In the genomic region with DNA sequence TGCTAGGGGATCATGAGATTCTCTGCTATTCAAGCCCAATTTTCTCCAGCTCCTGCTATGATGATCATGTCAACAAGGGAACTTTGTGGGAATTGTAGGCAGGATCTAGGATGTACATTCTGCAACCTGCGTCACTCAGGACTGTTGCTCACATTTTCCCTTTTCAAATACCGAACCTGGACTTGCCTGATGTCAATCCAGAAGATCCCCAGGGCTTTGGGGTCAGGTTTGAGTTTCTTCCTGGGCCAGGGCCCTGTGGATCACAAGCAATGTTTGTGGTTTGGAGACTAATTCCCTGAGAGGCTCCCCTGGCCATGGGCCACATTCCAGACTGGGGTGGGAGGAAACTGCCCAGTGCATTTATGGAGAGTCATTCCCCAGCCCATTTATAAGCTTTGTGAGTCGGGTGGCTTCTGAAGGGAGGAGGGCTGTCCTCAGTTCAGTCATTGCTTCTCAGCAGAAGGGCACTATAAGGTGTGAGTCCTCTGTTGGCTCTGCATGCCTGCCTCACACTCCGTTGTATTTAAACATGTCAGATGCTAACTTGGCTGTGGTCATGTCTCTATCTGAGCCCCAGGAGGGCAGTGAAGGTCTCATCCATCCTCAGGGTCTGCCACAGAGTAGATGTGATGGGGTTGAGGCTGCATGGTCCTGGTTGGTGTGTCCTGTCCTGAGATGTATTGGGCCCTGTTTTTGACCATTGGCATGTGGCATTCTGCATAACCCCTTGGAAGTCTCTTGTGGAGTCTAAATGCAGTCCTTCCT, we compare ENCODE assay signal across 9 cellular contexts. TPM values are rescaled to one million over a fixed set of nuclear protein-coding genes. Genes with fewer than 3 reads are reported as not detected.
DNase-seq lines count a peak whose midpoint lies in the region; ATAC-seq and TF ChIP-seq lines count a peak whose summit lies in the region.
"Had no signal": no experiment of that assay in that cellular context is flagged by ENCODE, and none has a peak within 500 bp of the region (broad histone marks: within the 10 kb centered on the region; RNA-seq: fewer than 3 reads in every experiment).

No MANE protein-coding gene starts in this region.

- intact Hi-C loops in left ventricle myocardium superior (cut with micrococcal nuclease) (no loop called here), testis (cut with DNase I; ENCODE audit: low total_unique reads) (no loop called here)

- H4K20me1 ChIP-seq in GM23248 (ENCODE audit: insufficient read depth): no peaks in the 10 kb centered on the region
- no peaks in the 10 kb centered on the region for H4K20me1 ChIP-seq in smooth muscle cell (ENCODE audit: low read depth)

- TF ChIP-seq CTCF in smooth muscle cell (IDR thresholded peaks at IDR 0.05; ENCODE audit: borderline replicate concordance, insufficient read depth, poor library complexity, severe bottlenecking) (no peak), testis (IDR thresholded peaks at IDR 0.05) (no peak)

- ATAC-seq in left ventricle myocardium superior (peak; percentile 55), HG03159 (IDR thresholded peaks at IDR 0.05; ENCODE audit: unreplicated experiment) (no peak)

- peak overlapping the region; percentile 22; the same call in 1 of the 2 replicates for H3K4me3 ChIP-seq in GM23248
- no peak overlapping the region for H3K4me3 ChIP-seq in smooth muscle cell
- no peak overlapping the region for H3K4me3 ChIP-seq in testis

- H2AFZ ChIP-seq in GM23248: no peak overlapping the region
- no peak overlapping the region for H2AFZ ChIP-seq in smooth muscle cell (ENCODE audit: low read depth)

- H3K9me3 ChIP-seq in GM23248 (ENCODE audit: low read depth) (no peaks in the 10 kb centered on the region), smooth muscle cell (replicated peaks; ENCODE audit: low read depth) (no peaks in the 10 kb centered on the region), testis (no peaks in the 10 kb centered on the region)

- H3K36me3 ChIP-seq in GM23248 (ENCODE audit: low read depth): no peaks in the 10 kb centered on the region
- no peaks in the 10 kb centered on the region for H3K36me3 ChIP-seq in smooth muscle cell (ENCODE audit: low read depth)
- H3K36me3 ChIP-seq in testis (ENCODE audit: low read depth, missing control alignments): no peaks in the 10 kb centered on the region

- TF ChIP-seq POLR2A in testis (IDR thresholded peaks at IDR 0.05): no peak

- 7 to 15% methylated on average over 4 of the region's 4 CpGs for WGBS in GM23248 (ENCODE audit: low coverage in 1 of 2, low lambda C conversion rate in 2 of 2, missing lambda C conversion rate in 2 of 2), 2 experiments
- WGBS in smooth muscle cell (ENCODE audit: low lambda C conversion rate): 22% methylated on average over 4 of the region's 4 CpGs
- 54 to 65% methylated on average over 2 to 4 of the region's 4 CpGs for WGBS in testis, 2 donors

- DNase-seq in GM23248: peak; percentile 98
- peak; percentile 98 for DNase-seq in amniotic epithelial cell (ENCODE audit: low read depth)
- DNase-seq in left ventricle myocardium superior: peak; percentile 46
- DNase-seq in smooth muscle cell (lab: John Stamatoyannopoulos, UW; ENCODE audit: unreplicated experiment): no peak
- no peak for DNase-seq in NCI-H146 treated with DMSO at 0.1 percent for 48 hours (lab: John Stamatoyannopoulos, UW; ENCODE audit: unreplicated experiment)
- no peak for DNase-seq in testis
- no peak for DNase-seq in NCI-H187 (lab: John Stamatoyannopoulos, UW)

- H3K27ac ChIP-seq in GM23248 (peak overlapping the region; percentile 100), smooth muscle cell (ENCODE audit: low read depth) (peak overlapping the region; percentile 87), testis (no peak overlapping the region)

- no peaks in the 10 kb centered on the region for H3K9me2 ChIP-seq in GM23248 (ENCODE audit: insufficient read depth)

- H3K27me3 ChIP-seq in GM23248 (replicated peaks; ENCODE audit: insufficient read depth) (no peaks in the 10 kb centered on the region), smooth muscle cell (ENCODE audit: low read depth) (peaks cover 5% of the 10 kb centered on the region), testis (no peaks in the 10 kb centered on the region)

- H3K79me2 ChIP-seq in GM23248 (ENCODE audit: insufficient read depth): no peaks in the 10 kb centered on the region
- H3K79me2 ChIP-seq in smooth muscle cell (ENCODE audit: low read depth): no peaks in the 10 kb centered on the region

- H3K4me1 ChIP-seq in GM23248 (ENCODE audit: insufficient read depth): peaks cover 47% of the 10 kb centered on the region
- peaks cover 23% of the 10 kb centered on the region for H3K4me1 ChIP-seq in smooth muscle cell (ENCODE audit: low read depth)
- no peaks in the 10 kb centered on the region for H3K4me1 ChIP-seq in testis

- in situ Hi-C loops in GM23248 (cut with MboI): no loop called here

- H3K9ac ChIP-seq in GM23248 (peak overlapping the region; percentile 92), smooth muscle cell (ENCODE audit: low read depth) (peak overlapping the region; percentile 63)

- H3K4me2 ChIP-seq in GM23248 (ENCODE audit: unreplicated experiment) (peak overlapping the region; percentile 68), smooth muscle cell (peak overlapping the region; percentile 26)

- H3F3A ChIP-seq in GM23248 (ENCODE audit: insufficient read depth): peaks cover 37% of the 10 kb centered on the region
- H3F3A ChIP-seq in smooth muscle cell (ENCODE audit: low read depth): peaks cover 10% of the 10 kb centered on the region

RNA-seq across cellular contexts. Expression of gene KRT86, which starts 6.5 kb away (rescaled TPM):
- 0.11 TPM in 1 of 2 replicates, not detected in the other for total RNA-seq in GM23248 (2014; rRNA removed; shearing (Covaris generic))
- polyA plus RNA-seq in GM23248 (2016; fragmentation: Nextera tagmentation; extraction: Ambion mirVana) (0.16 and 0.27 TPM in 2 replicates), smooth muscle cell (not detected in 2 replicates), testis (ENCODE audit: insufficient read depth, low read depth, low replicate concordance) (4.0 TPM)
- total RNA-seq in left ventricle myocardium superior (not detected), smooth muscle cell (not detected in 2 replicates), testis (1 to 10 TPM; 2.3 to 3.2 TPM)
- total RNA-seq: endothelial cell of umbilical vein had no signal
- polyA plus RNA-seq: endothelial cell of umbilical vein had no signal

RNA-seq across cellular contexts. Expression of gene KRT81, which starts 10.4 kb away (rescaled TPM):
- total RNA-seq in GM23248 (2014; rRNA removed; shearing (Covaris generic)): 0.11 TPM in 1 of 2 replicates, not detected in the other
- polyA plus RNA-seq in GM23248 (2016; fragmentation: Nextera tagmentation; extraction: Ambion mirVana) (0.34 and 0.95 TPM in 2 replicates), smooth muscle cell (0.49 and 1.7 TPM in 2 replicates), testis (ENCODE audit: insufficient read depth, low read depth, low replicate concordance) (not detected)
- total RNA-seq in left ventricle myocardium superior (not detected), smooth muscle cell (0.18 and 1.4 TPM in 2 replicates), testis (under 1 TPM in 1 of 2 donors, not detected in 1; 0.74 TPM)
- total RNA-seq: endothelial cell of umbilical vein had no signal
- polyA plus RNA-seq: endothelial cell of umbilical vein had no signal

RNA-seq across cellular contexts. Expression of gene KRT83, which starts 40.2 kb away (rescaled TPM):
- total RNA-seq in GM23248 (2014; rRNA removed; shearing (Covaris generic)): not detected in 2 replicates
- polyA plus RNA-seq in GM23248 (2016; fragmentation: Nextera tagmentation; extraction: Ambion mirVana) (not detected in 2 replicates), smooth muscle cell (not detected in 2 replicates), testis (ENCODE audit: insufficient read depth, low read depth, low replicate concordance) (0.44 TPM)
- total RNA-seq in left ventricle myocardium superior (not detected), smooth muscle cell (not detected in 2 replicates), testis (1 to 10 TPM in 1 of 2 donors, under 1 TPM in 1; 0.39 to 1.2 TPM)
- total RNA-seq: endothelial cell of umbilical vein had no signal
- polyA plus RNA-seq: endothelial cell of umbilical vein had no signal

RNA-seq across cellular contexts. Expression of gene KRT7, which starts 47.9 kb away (rescaled TPM):
- total RNA-seq in GM23248 (2014; rRNA removed; shearing (Covaris generic)): 5.7 and 11.0 TPM in 2 replicates
- 14.4 and 17.4 TPM in 2 replicates for polyA plus RNA-seq in GM23248 (2016; fragmentation: Nextera tagmentation; extraction: Ambion mirVana)
- total RNA-seq in left ventricle myocardium superior: 0.69 TPM
- total RNA-seq in smooth muscle cell: 168 and 214 TPM in 2 replicates
- polyA plus RNA-seq in smooth muscle cell: 190 and 744 TPM in 2 replicates
- 1 to 10 TPM; 3.3 to 6.9 TPM for total RNA-seq in testis
- polyA plus RNA-seq in testis (ENCODE audit: insufficient read depth, low read depth, low replicate concordance): 19.3 TPM

Comparison
In these comparisons a context has a peak if more than half of its experiments do, and no peak if none do; other contexts are left out.
1. DNase-seq: peak in GM23248 (single experiment), amniotic epithelial cell (single experiment) and left ventricle myocardium superior (single experiment); none in smooth muscle cell (single experiment), NCI-H146 treated with DMSO at 0.1 percent for 48 hours (single experiment), testis (single experiment) and NCI-H187 (0 of 2).
2. H3K27ac ChIP-seq: peak in GM23248 (single experiment) and smooth muscle cell (single experiment); none in testis (0 of 2).